In the genomic region with DNA sequence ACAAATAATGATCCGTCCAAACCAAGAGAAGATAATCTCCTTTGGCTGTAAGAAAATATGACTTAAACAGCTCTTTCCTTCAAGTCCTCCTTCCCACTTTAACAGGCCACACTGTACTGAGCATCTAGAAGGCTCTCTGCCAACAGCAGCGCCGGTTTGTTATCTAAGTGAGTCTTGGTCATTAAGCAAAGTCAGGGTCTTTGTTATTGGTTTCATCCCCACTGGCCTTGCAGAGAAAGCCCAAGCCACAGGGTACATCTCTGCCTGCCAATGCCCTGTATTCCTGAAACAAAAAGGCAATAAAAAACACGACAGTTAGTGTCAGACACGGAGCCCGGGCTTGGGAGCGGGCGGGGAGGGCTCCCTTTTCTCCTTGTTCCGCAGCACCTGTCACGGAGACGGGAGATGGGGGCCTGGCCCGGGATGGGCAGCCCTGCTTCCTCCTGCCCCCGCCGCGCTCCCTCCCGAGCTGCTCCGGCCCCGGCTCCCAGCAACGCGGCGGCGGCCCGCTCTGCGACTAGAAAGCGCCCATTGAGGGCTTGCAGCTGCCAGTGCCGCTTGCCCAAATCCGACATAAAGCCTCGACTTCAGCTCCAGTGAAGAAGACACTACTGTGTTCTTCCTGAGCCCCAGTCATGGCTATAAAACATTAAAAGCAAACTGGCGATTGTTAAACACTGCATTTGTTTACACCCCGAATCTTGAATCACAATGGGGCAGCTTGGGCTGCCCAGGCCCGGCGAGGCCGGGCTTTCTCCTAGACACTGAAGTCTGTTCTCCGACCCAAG, we compare ENCODE assay signal across 8 cellular contexts. TPM values are rescaled to one million over a fixed set of nuclear protein-coding genes. Genes with fewer than 3 reads are reported as not detected.
DNase-seq lines count a peak whose midpoint lies in the region; ATAC-seq, FAIRE-seq and TF ChIP-seq lines count a peak whose summit lies in the region.
"Had no signal": no experiment of that assay in that cellular context is flagged by ENCODE, and none has a peak within 500 bp of the region (broad histone marks: within the 10 kb centered on the region; RNA-seq: fewer than 3 reads in every experiment).

No MANE protein-coding gene starts in this region.

- no peak for FAIRE-seq in frontal cortex (lab: Jason Lieb, UNC)

- POLR2A ChIA-PET in WTC11 (lab: Charles Lee) = interaction anchor here (1.2 kb wide), 1 partner anchor 29 kb away, joined by 3 read pairs; no protein-coding TSS in a partner anchor

- TF ChIP-seq EP300 in transverse colon (IDR thresholded peaks at IDR 0.05; ENCODE audit: low read depth) = no peak

- TF ChIP-seq POLR2A in transverse colon (IDR thresholded peaks at IDR 0.05) = no peak

- WGBS in transverse colon (ENCODE audit: low coverage in 1 of 2), 2 donors = 27 to 48% methylated on average over 3 to 34 of the region's 34 CpGs

- H3K27me3 ChIP-seq in transverse colon (no peaks in the 10 kb centered on the region), MG63 (no peaks in the 10 kb centered on the region)

- no peaks in the 10 kb centered on the region for H3K36me3 Mint-ChIP-seq in WTC11

- peak overlapping the region; percentile 65 to 86 (median 75) for H3K27ac ChIP-seq in transverse colon

- no peaks in the 10 kb centered on the region for H3K36me3 ChIP-seq in mucosa of descending colon (ENCODE audit: low read depth)
- H3K36me3 ChIP-seq in transverse colon = no peaks in the 10 kb centered on the region
- H3K36me3 ChIP-seq in MG63 = no peaks in the 10 kb centered on the region

- TF ChIP-seq CTCF in WTC11 (IDR thresholded peaks at IDR 0.05) = no peak
- no peak for TF ChIP-seq CTCF in mucosa of descending colon (IDR thresholded peaks at IDR 0.05)
- TF ChIP-seq CTCF in transverse colon (IDR thresholded peaks at IDR 0.05) = no peak

- in situ Hi-C loops in transverse colon (cut with MboI; ENCODE audit: low pct_ligation_motif_present in 1 of 4, low pct_unique_long_range_greater_than_20kb in 1 of 4, low sequenced_read_pairs in 3 of 4) = no loop called here

- DNase-seq in WTC11 (ENCODE audit: low spot score) (peak; percentile 68), frontal cortex (ENCODE audit: low spot score in 2 of 2) (peak; percentile 71 to 80), mucosa of descending colon (peak in 1 of 3 donors; percentile 67), transverse colon (no peak), MG63 (no peak)
- no peak for DNase-seq in activated CD4-positive, alpha-beta T cell treated with anti-CD3 and anti-CD28 coated beads, Interleukin-2, amount 50 U/mL, for 48 hours
- DNase-seq: activated B cell treated with CpG ODN at 0.5 μM for 24 hours had no signal

- CTCF ChIA-PET in WTC11 (lab: Charles Lee) = interaction anchor here (0.6 to 3.5 kb wide), 4 partner anchors 20 to 116 kb away, joined by 3 to 12 read pairs (median 4); partner anchors contain the start of gene PIK3R1

- no peak overlapping the region for H3K4me3 ChIP-seq in mucosa of descending colon
- peak overlapping the region in 3 of 4 donors; percentile 5 to 30 (median 25) for H3K4me3 ChIP-seq in transverse colon
- no peak overlapping the region for H3K4me3 ChIP-seq in MG63

- peaks cover 48% of the 10 kb centered on the region for H3K4me1 Mint-ChIP-seq in WTC11

- H3K27ac Mint-ChIP-seq in WTC11 = peak overlapping the region; percentile 86
- H3K27ac Mint-ChIP-seq: activated B cell treated with CpG ODN at 0.5 μM for 24 hours had no signal

- peak overlapping the region; percentile 62 for H3K4me3 Mint-ChIP-seq in WTC11
- H3K4me3 Mint-ChIP-seq: activated B cell treated with CpG ODN at 0.5 μM for 24 hours had no signal

- intact Hi-C loops in mucosa of descending colon (cut with DNase I, micrococcal nuclease) = no loop called here
- intact Hi-C loops in transverse colon (cut with DNase I; ENCODE audit: low total_unique reads) = no loop called here

- no peaks in the 10 kb centered on the region for H3K9me3 Mint-ChIP-seq in WTC11
- H3K9me3 Mint-ChIP-seq: activated B cell treated with CpG ODN at 0.5 μM for 24 hours had no signal

- H3K27me3 Mint-ChIP-seq in WTC11 (ENCODE audit: low read depth) = no peaks in the 10 kb centered on the region
- H3K27me3 Mint-ChIP-seq: activated B cell treated with CpG ODN at 0.5 μM for 24 hours had no signal

- H3K4me1 ChIP-seq in mucosa of descending colon (ENCODE audit: low read depth) (no peaks in the 10 kb centered on the region), transverse colon (peaks cover 0 to 9% (median 0%) of the 10 kb centered on the region in 4 donors)

- no peaks in the 10 kb centered on the region for H3K9me3 ChIP-seq in mucosa of descending colon
- H3K9me3 ChIP-seq in transverse colon = no peaks in the 10 kb centered on the region
- no peaks in the 10 kb centered on the region for H3K9me3 ChIP-seq in MG63

- ATAC-seq in WTC11 (peak; percentile 80), mucosa of descending colon (peak; percentile 75), HG02642 (IDR thresholded peaks at IDR 0.05; ENCODE audit: poor library complexity, unreplicated experiment) (no peak)

TF ChIP-seq in WTC11, 78 proteins besides CTCF, POLR2A, EP300 and RAD21:
- TF ChIP-seq HMGA2 (CRISPR knock-in tag; IDR thresholded peaks at IDR 0.05) = no peak
- TF ChIP-seq, protein P1, sequence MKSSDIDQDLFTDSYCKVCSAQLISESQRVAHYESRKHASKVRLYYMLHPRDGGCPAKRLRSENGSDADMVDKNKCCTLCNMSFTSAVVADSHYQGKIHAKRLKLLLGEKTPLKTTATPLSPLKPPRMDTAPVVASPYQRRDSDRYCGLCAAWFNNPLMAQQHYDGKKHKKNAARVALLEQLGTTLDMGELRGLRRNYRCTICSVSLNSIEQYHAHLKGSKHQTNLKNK (CRISPR knock-in tag; IDR thresholded peaks at IDR 0.05) = no peak
- TF ChIP-seq ELF4 (CRISPR knock-in tag; IDR thresholded peaks at IDR 0.05; ENCODE audit: low read depth) = no peak
- 0 out of 2 replicates have a peak, but pooled peaks have one; percentile 20 for TF ChIP-seq ZNF416 (CRISPR knock-in tag; IDR thresholded peaks at IDR 0.05)
- TF ChIP-seq SOX15 (CRISPR knock-in tag; IDR thresholded peaks at IDR 0.05) = no peak
- no peak for TF ChIP-seq ZBTB21 (CRISPR knock-in tag; IDR thresholded peaks at IDR 0.05; ENCODE audit: borderline replicate concordance)
- TF ChIP-seq EMX1 (CRISPR knock-in tag; IDR thresholded peaks at IDR 0.05) = no peak
- TF ChIP-seq ZNF138 (CRISPR knock-in tag; conservative IDR thresholded peaks at IDR 0.05) = no peak
- TF ChIP-seq MYBL2 (CRISPR knock-in tag; IDR thresholded peaks at IDR 0.05) = 0 out of 2 replicates have a peak, but pooled peaks have one; percentile 29
- TF ChIP-seq FOXK1 (CRISPR knock-in tag; IDR thresholded peaks at IDR 0.05) = peak; percentile 15; the same call in 1 of the 2 replicates
- TF ChIP-seq JAZF1 (CRISPR knock-in tag; IDR thresholded peaks at IDR 0.05) = no peak
- no peak for TF ChIP-seq GRHL2 (CRISPR knock-in tag; IDR thresholded peaks at IDR 0.05; ENCODE audit: insufficient replicate concordance, severe bottlenecking)
- peak; percentile 42; the same call in 1 of the 2 replicates for TF ChIP-seq FOXP1 (CRISPR knock-in tag; IDR thresholded peaks at IDR 0.05; ENCODE audit: borderline replicate concordance)
- no peak for TF ChIP-seq SMAD4 (CRISPR knock-in tag; IDR thresholded peaks at IDR 0.05)

RNA-seq across cellular contexts. Expression of gene PIK3R1, which starts 28.1 kb away (rescaled TPM):
- total RNA-seq in WTC11 (2021) (10.1 to 11.3 TPM (median 11.1 TPM) in 3 replicates), frontal cortex (128 TPM), mucosa of descending colon (100 to 1,000 TPM in 1 of 3 donors, 10 to 100 TPM in 2; 66.7 to 197 (median 74.9) TPM), transverse colon (100 to 1,000 TPM in 1 of 4 donors, 10 to 100 TPM in 3; 44.9 to 222 (median 81.6) TPM)
- 9.5 and 13.1 TPM in 2 replicates for total RNA-seq in MG63 (2014; rRNA removed; shearing (Covaris generic); ENCODE audit: low replicate concordance)

Comparison
In these comparisons a context has a peak if more than half of its experiments do, and no peak if none do; other contexts are left out.
1. DNase-seq: peak in WTC11 (single experiment) and frontal cortex (2 of 2); none in transverse colon (single experiment), MG63 (single experiment) and activated CD4-positive, alpha-beta T cell treated with anti-CD3 and anti-CD28 coated beads, Interleukin-2, amount 50 U/mL, for 48 hours (0 of 2).
2. H3K4me3 ChIP-seq: peak in transverse colon (3 of 4); none in mucosa of descending colon (single experiment) and MG63 (single experiment).